ENCODE assay signal across 8 cellular contexts in genomic region chr17:38454528-38454927, GRCh38. TPM values are rescaled to one million over a fixed set of nuclear protein-coding genes. Genes with fewer than 3 reads are reported as not detected.
DNase-seq lines count a peak whose midpoint lies in the region; ATAC-seq and TF ChIP-seq lines count a peak whose summit lies in the region.

No MANE protein-coding gene starts in this region.

- no peak for TF ChIP-seq POLR2A in lower leg skin (IDR thresholded peaks at IDR 0.05)
- no peak for TF ChIP-seq POLR2A in upper lobe of left lung (IDR thresholded peaks at IDR 0.05)

- peaks cover 50 to 68% (median 58%) of the 10 kb centered on the region in 4 donors for H3K4me1 ChIP-seq in upper lobe of left lung

- no peaks in the 10 kb centered on the region for H3K9me3 ChIP-seq in upper lobe of left lung

- TF ChIP-seq EP300 in upper lobe of left lung (IDR thresholded peaks at IDR 0.05) = no peak

- CTCF ChIA-PET in AG04449 (lab: Yijun Ruan, JAX) = interaction anchor here (1.0 to 2.7 kb wide), 4 partner anchors 11 to 55 kb away, joined by 4 to 10 read pairs (median 4); no protein-coding TSS in a partner anchor

- H3K36me3 ChIP-seq in upper lobe of left lung = peaks cover 0 to 17% (median 9%) of the 10 kb centered on the region in 4 donors

- POLR2A ChIA-PET in AG04449 (lab: Yijun Ruan, JAX) = interaction anchor here (3.0 kb wide), 1 partner anchor 11 kb away, joined by 26 read pairs; no protein-coding TSS in a partner anchor

- intact Hi-C loops in lower leg skin (cut with DNase I; ENCODE audit: low total_unique reads) = no loop called here

- 11 to 12% methylated on average over 12 of the region's 12 CpGs for WGBS in lower leg skin, 2 donors
- WGBS in upper lobe of left lung, 2 donors = 17 to 23% methylated on average over 1 to 12 of the region's 12 CpGs

- peak overlapping the region; percentile 77 for H3K4me3 ChIP-seq in AG04449 (ENCODE audit: low read depth, low read length)
- no peak overlapping the region for H3K4me3 ChIP-seq in lower leg skin (ENCODE audit: low read depth, poor library complexity, severe bottlenecking)
- peak overlapping the region; percentile 35 to 52 (median 44) for H3K4me3 ChIP-seq in upper lobe of left lung

- no peak for DNase-seq in AG04449 (ENCODE audit: low read depth, low spot score)
- DNase-seq in LHCN-M2 (ENCODE audit: low read depth) = peak; percentile 93
- peak; percentile 65 to 87 for DNase-seq in dermis microvascular lymphatic vessel endothelial cell (ENCODE audit: low read depth in 2 of 2)
- DNase-seq in lower leg skin (ENCODE audit: low spot score in 2 of 2) = peak; percentile 68 to 96
- DNase-seq in upper lobe of left lung = peak in 1 of 2 donors; percentile 91
- DNase-seq in cerebellar nuclear complex (lab: John Stamatoyannopoulos, UW) = no peak
- DNase-seq in NCI-H146 (lab: John Stamatoyannopoulos, UW) = no peak

- no peak for TF ChIP-seq CTCF in AG04449 (IDR thresholded peaks at IDR 0.05; ENCODE audit: insufficient read depth, low read length, missing control alignments)
- no peak for TF ChIP-seq CTCF in lower leg skin (IDR thresholded peaks at IDR 0.05)
- no peak for TF ChIP-seq CTCF in upper lobe of left lung (IDR thresholded peaks at IDR 0.05)

- H3K27ac ChIP-seq in upper lobe of left lung = peak overlapping the region; percentile 77 to 87 (median 80)

- no peaks in the 10 kb centered on the region for H3K27me3 ChIP-seq in upper lobe of left lung

- peak; percentile 52 to 53 for ATAC-seq in upper lobe of left lung (ENCODE audit: low FRiP score in 2 of 2)
- ATAC-seq in HG03097 (IDR thresholded peaks at IDR 0.05; ENCODE audit: low FRiP score, unreplicated experiment) = no peak

RNA-seq across cellular contexts. Expression of gene ARHGAP23, which starts 26.3 kb away (rescaled TPM):
- total RNA-seq in LHCN-M2 (2014; rRNA removed) = 20.8 and 31.7 TPM in 2 replicates
- polyA plus RNA-seq in LHCN-M2 (2012) = 56.8 TPM
- 28.2 and 43.1 TPM in 2 replicates for total RNA-seq in dermis microvascular lymphatic vessel endothelial cell
- total RNA-seq in lower leg skin = 100 to 1,000 TPM; 127 to 201 (median 149) TPM
- total RNA-seq in upper lobe of left lung = 100 to 1,000 TPM in 1 of 6 donors, 10 to 100 TPM in 5; 30.4 to 104 (median 70.1) TPM

Comparison
In these comparisons a context has a peak if more than half of its experiments do, and no peak if none do; other contexts are left out.
1. DNase-seq: peak in LHCN-M2 (single experiment), dermis microvascular lymphatic vessel endothelial cell (2 of 2) and lower leg skin (2 of 2); none in AG04449 (single experiment), cerebellar nuclear complex (0 of 2) and NCI-H146 (single experiment).